Comparison of ENCODE assay signal across 8 cellular contexts in the genomic region with DNA sequence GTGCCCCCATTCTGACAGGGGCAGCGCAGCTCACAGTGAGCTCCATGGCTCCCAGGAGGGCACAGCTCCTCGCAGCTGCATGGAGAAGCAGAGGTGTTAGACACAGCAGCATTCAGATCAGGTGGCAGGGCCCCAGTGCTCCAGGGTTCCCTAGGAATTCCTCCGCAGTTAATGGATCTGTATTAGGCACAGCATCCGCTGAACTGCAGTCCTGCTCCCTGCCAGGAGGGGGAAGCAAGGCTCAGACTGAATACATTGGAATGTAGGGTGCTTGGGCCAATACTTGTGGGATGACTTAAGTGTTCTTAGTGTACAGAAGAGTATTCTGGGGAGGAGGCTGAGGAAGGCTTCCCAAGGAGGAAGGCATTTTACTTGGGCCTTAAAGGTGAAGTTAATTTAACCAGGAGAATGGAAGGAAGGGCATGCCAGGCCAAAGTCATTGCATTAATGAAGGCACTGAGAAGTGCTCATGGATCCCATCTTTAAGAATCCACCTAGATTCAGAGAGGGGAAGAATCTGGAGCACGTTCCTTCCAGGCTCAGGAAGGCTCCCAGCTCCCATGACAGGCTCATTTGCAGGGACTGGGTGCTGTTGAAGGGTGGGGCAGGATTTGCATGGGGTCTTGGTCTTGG.
A peak's percentile ranks its signal among the peaks of the same experiment; 100 is the strongest.
DNase-seq lines count a peak whose midpoint lies in the region; TF ChIP-seq lines count a peak whose summit lies in the region.

No MANE protein-coding gene starts in this region.

- peak; percentile 62 for TF ChIP-seq CTCF in GM12875 (IDR thresholded peaks at IDR 0.05; ENCODE audit: borderline replicate concordance, insufficient read depth, low read depth, low read length)
- peak; percentile 66 to 81 for TF ChIP-seq CTCF in brain (conservative IDR thresholded peaks at IDR 0.05)

- peaks cover 47% of the 10 kb centered on the region for H3K4me1 Mint-ChIP-seq in brain

- H3K9me3 Mint-ChIP-seq in brain, result no peaks in the 10 kb centered on the region

- peak overlapping the region in 3 of 5 experiments; percentile 17 to 46 (median 27) for H3K27ac Mint-ChIP-seq in brain

- peak overlapping the region in 4 of 5 experiments; percentile 22 to 68 (median 40) for H3K4me3 Mint-ChIP-seq in brain

- peaks cover 12% of the 10 kb centered on the region for H3K27me3 Mint-ChIP-seq in brain

- H3K4me3 ChIP-seq in GM12875 (ENCODE audit: low read depth, low read length), result no peak overlapping the region

- peak; percentile 32 to 41 for DNase-seq in AML-193 (lab: John Stamatoyannopoulos, UW)
- peak; percentile 54 for DNase-seq in NCI-H82 treated with DMSO at 0.1 percent for 48 hours (lab: John Stamatoyannopoulos, UW; ENCODE audit: unreplicated experiment)
- peak; percentile 87 for DNase-seq in iris pigment epithelial cell (ENCODE audit: low read depth)
- DNase-seq in stromal cell of bone marrow (ENCODE audit: low read depth), result peak; percentile 53
- no peak for DNase-seq in OCI-M2 (lab: John Stamatoyannopoulos, UW; ENCODE audit: unreplicated experiment)
- no peak for DNase-seq in T1000 (lab: John Stamatoyannopoulos, UW)

- H3K36me3 Mint-ChIP-seq in brain, result no peaks in the 10 kb centered on the region

Comparison
In these comparisons a context has a peak if more than half of its experiments do, and no peak if none do; other contexts are left out.
1. DNase-seq: peak in AML-193 (2 of 2), NCI-H82 treated with DMSO at 0.1 percent for 48 hours (single experiment), iris pigment epithelial cell (single experiment) and stromal cell of bone marrow (single experiment); none in OCI-M2 (single experiment) and T1000 (single experiment).